Comparison of ENCODE assay signal across 9 cellular contexts in genomic region chr19:11196406-11197287, GRCh38. TPM values are rescaled to one million over a fixed set of nuclear protein-coding genes. Genes with fewer than 3 reads are reported as not detected.
DNase-seq lines count a peak whose midpoint lies in the region; ATAC-seq, FAIRE-seq and TF ChIP-seq lines count a peak whose summit lies in the region.
"Had no signal": no experiment of that assay in that cellular context is flagged by ENCODE, and none has a peak within 500 bp of the region (broad histone marks: within the 10 kb centered on the region; RNA-seq: fewer than 3 reads in every experiment).

No MANE protein-coding gene starts in this region.

- H3K36me3 Mint-ChIP-seq in CD8-positive, alpha-beta T cell: no peaks in the 10 kb centered on the region
- no peaks in the 10 kb centered on the region for H3K36me3 Mint-ChIP-seq in stimulated activated naive CD8-positive, alpha-beta T cell treated with anti-CD3 and anti-CD28 coated beads, Interleukin-15, Interleukin-2, amounts not matched to agents 100 ng/mL and 50 ng/mL, for 24 hours (ENCODE audit: low read depth)

- no peaks in the 10 kb centered on the region for H3K9me3 Mint-ChIP-seq in CD8-positive, alpha-beta T cell
- no peaks in the 10 kb centered on the region for H3K9me3 Mint-ChIP-seq in stimulated activated naive CD8-positive, alpha-beta T cell treated with anti-CD3 and anti-CD28 coated beads, Interleukin-15, Interleukin-2, amounts not matched to agents 100 ng/mL and 50 ng/mL, for 24 hours

- no peak for FAIRE-seq in GM12892 (lab: Jason Lieb, UNC)

- H3K4me2 ChIP-seq in IMR-90 (ENCODE audit: low read depth, low read length): peak overlapping the region; percentile 91

- peak overlapping the region; percentile 89 for H4K91ac ChIP-seq in IMR-90 (ENCODE audit: insufficient read depth, low read depth, low read length)

- H3K14ac ChIP-seq in IMR-90 (replicated peaks; ENCODE audit: low read depth, low read length): peak overlapping the region; percentile 99

- WGBS in IMR-90 (ENCODE audit: extremely low coverage in 2 of 2, insufficient read length in 1 of 2), 2 experiments: 2% methylated on average over 11 of the region's 47 CpGs; no CpG with 5 or more reads in 1 of the 2 experiments
- WGBS in body of pancreas, 2 donors: 15 to 23% methylated on average over 29 to 47 of the region's 47 CpGs

- CTCF ChIA-PET in CD8-positive, alpha-beta T cell (lab: Charles Lee): no interaction called here
- CTCF ChIA-PET in IMR-90 (lab: Yijun Ruan, JAX): no interaction called here

- H2BK120ac ChIP-seq in IMR-90 (ENCODE audit: low read depth, low read length): peak overlapping the region; percentile 89

- no peaks in the 10 kb centered on the region for H3K36me3 ChIP-seq in CD8-positive, alpha-beta T cell (ENCODE audit: insufficient read depth, low read length)
- H3K36me3 ChIP-seq in IMR-90 (ENCODE audit: control insufficient read depth, insufficient read depth, low read length): peaks cover 36% of the 10 kb centered on the region
- peaks cover 0 to 13% of the 10 kb centered on the region in 2 donors for H3K36me3 ChIP-seq in body of pancreas (replicated peaks in 1 of 2; ENCODE audit: insufficient read depth in 1 of 2, low read depth in 2 of 2)

- peak overlapping the region; percentile 98 for H2AK9ac ChIP-seq in IMR-90 (replicated peaks; ENCODE audit: low read depth, low read length, poor library complexity)

- peak overlapping the region; percentile 99 for H3K23ac ChIP-seq in IMR-90 (ENCODE audit: low read depth, low read length)

- peaks cover 6% of the 10 kb centered on the region for H3K4me1 ChIP-seq in CD8-positive, alpha-beta T cell (ENCODE audit: insufficient read depth, low read length)
- H3K4me1 ChIP-seq in IMR-90 (ENCODE audit: control insufficient read depth, insufficient read depth, low read length) (peaks cover 16% of the 10 kb centered on the region), body of pancreas (peaks cover 45% of the 10 kb centered on the region)

- peak overlapping the region; percentile 46 for H3K4me3 ChIP-seq in CD8-positive, alpha-beta T cell (ENCODE audit: low read depth, low read length)
- H3K4me3 ChIP-seq in IMR-90 (ENCODE audit: insufficient read depth, low read depth, low read length): peak overlapping the region; percentile 99
- H3K4me3 ChIP-seq in body of pancreas: peak overlapping the region; percentile 34 to 68

- peak overlapping the region; percentile 100 for H3K9ac ChIP-seq in IMR-90 (ENCODE audit: low read depth, low read length)

- in situ Hi-C loops in IMR-90 (cut with MboI; ENCODE audit: low sequenced_read_pairs): no loop called here

- intact Hi-C loops in CD8-positive, alpha-beta T cell (cut with DNase I, micrococcal nuclease): loop anchor here in 1 of 2 experiments (5.0 kb wide), 1 partner anchor 39 kb away; the partner anchor contains the start of gene SPC24
- intact Hi-C loops in IMR-90 (cut with micrococcal nuclease) (no loop called here), body of pancreas (cut with DNase I) (no loop called here)

- H2AFZ ChIP-seq in IMR-90 (replicated peaks; ENCODE audit: low read length, poor library complexity): peak overlapping the region; percentile 88

- no peak overlapping the region for H3K27ac Mint-ChIP-seq in CD8-positive, alpha-beta T cell
- H3K27ac Mint-ChIP-seq in stimulated activated naive CD8-positive, alpha-beta T cell treated with anti-CD3 and anti-CD28 coated beads, Interleukin-15, Interleukin-2, amounts not matched to agents 100 ng/mL and 50 ng/mL, for 24 hours: no peak overlapping the region

- peaks cover 20 to 55% of the 10 kb centered on the region in 2 experiments for H3K79me1 ChIP-seq in IMR-90 (ENCODE audit: low read depth in 1 of 2, low read length in 2 of 2)

- peaks cover 11% of the 10 kb centered on the region; the same call in 1 of the 2 replicates for H4K20me1 ChIP-seq in IMR-90 (ENCODE audit: insufficient read depth, low read length)

- peak overlapping the region; percentile 91 for H2BK5ac ChIP-seq in IMR-90 (ENCODE audit: low read depth, low read length, poor library complexity, severe bottlenecking)

- dilution Hi-C loops in IMR-90 (cut with HindIII; ENCODE audit: low sequenced_read_pairs, unreplicated experiment): no loop called here

- H3K27me3 ChIP-seq in CD8-positive, alpha-beta T cell (ENCODE audit: insufficient read depth, low read length): peaks cover 5% of the 10 kb centered on the region
- no peaks in the 10 kb centered on the region for H3K27me3 ChIP-seq in IMR-90 (ENCODE audit: control insufficient read depth, insufficient read depth, low read length)
- H3K27me3 ChIP-seq in body of pancreas: no peaks in the 10 kb centered on the region

- no peak for ATAC-seq in CD8-positive, alpha-beta T cell
- ATAC-seq in IMR-90 (ENCODE audit: low read depth): peak; percentile 50
- ATAC-seq in body of pancreas: peak; percentile 20
- ATAC-seq in GM21717 (IDR thresholded peaks at IDR 0.05; ENCODE audit: unreplicated experiment): no peak

- peak overlapping the region; percentile 93 for H3K56ac ChIP-seq in IMR-90 (ENCODE audit: extremely low read depth, insufficient read depth, low read length)

- peak overlapping the region; percentile 66; the same call in 2 of the 3 replicates for H2BK15ac ChIP-seq in IMR-90 (ENCODE audit: low read depth, low read length)

- peak; percentile 18; the same call in 1 of the 2 replicates for TF ChIP-seq POLR2A in IMR-90 (IDR thresholded peaks at IDR 0.05; ENCODE audit: low read depth, low read length)
- no peak for TF ChIP-seq POLR2A in body of pancreas (IDR thresholded peaks at IDR 0.05)
- TF ChIP-seq POLR2A in GM12892 (IDR thresholded peaks at IDR 0.05; ENCODE audit: low read depth, low read length): no peak

- DNase-seq in CD8-positive, alpha-beta T cell: no peak
- DNase-seq in IMR-90 (peak; percentile 28), body of pancreas (peak; percentile 28 to 54 (median 48)), islet precursor cell (peak; percentile 72), GM12892 (ENCODE audit: insufficient read length) (no peak), NCI-H1930 (lab: John Stamatoyannopoulos, UW) (no peak)

- BruUV-seq in IMR-90 (replicated peaks; lab: Mats Ljungman, UMichigan): no TSS peak

- peak overlapping the region; percentile 62 for H4K5ac ChIP-seq in IMR-90 (ENCODE audit: low read depth, low read length)

- no peak overlapping the region for H3K27ac ChIP-seq in CD8-positive, alpha-beta T cell (ENCODE audit: low read depth, low read length)
- H3K27ac ChIP-seq in IMR-90 (ENCODE audit: insufficient read depth, low read length): peak overlapping the region; percentile 98
- peak overlapping the region; percentile 86 to 91 (median 87) for H3K27ac ChIP-seq in body of pancreas

- H3K4ac ChIP-seq in IMR-90 (ENCODE audit: low read depth, low read length): peak overlapping the region; percentile 94

- H3K4me3 Mint-ChIP-seq in CD8-positive, alpha-beta T cell: peak overlapping the region; percentile 73
- H3K4me3 Mint-ChIP-seq in stimulated activated naive CD8-positive, alpha-beta T cell treated with anti-CD3 and anti-CD28 coated beads, Interleukin-15, Interleukin-2, amounts not matched to agents 100 ng/mL and 50 ng/mL, for 24 hours: peak overlapping the region; percentile 54

- TF ChIP-seq RAD21 in IMR-90 (IDR thresholded peaks at IDR 0.05; ENCODE audit: low read length): no peak

- H3K9me1 ChIP-seq in IMR-90 (ENCODE audit: insufficient read depth, low read length): peaks cover 7% of the 10 kb centered on the region

- peaks cover 9% of the 10 kb centered on the region for H3K27me3 Mint-ChIP-seq in CD8-positive, alpha-beta T cell (ENCODE audit: low read depth)
- peaks cover 15% of the 10 kb centered on the region for H3K27me3 Mint-ChIP-seq in stimulated activated naive CD8-positive, alpha-beta T cell treated with anti-CD3 and anti-CD28 coated beads, Interleukin-15, Interleukin-2, amounts not matched to agents 100 ng/mL and 50 ng/mL, for 24 hours

- peak overlapping the region; percentile 92 to 97 for H4K8ac ChIP-seq in IMR-90 (ENCODE audit: low read depth in 2 of 2, low read length in 2 of 2)

- no peak for TF ChIP-seq CTCF in CD8-positive, alpha-beta T cell (IDR thresholded peaks at IDR 0.05)
- TF ChIP-seq CTCF in IMR-90 (conservative IDR thresholded peaks at IDR 0.05; ENCODE audit: low read depth, low read length) (no peak), body of pancreas (IDR thresholded peaks at IDR 0.05) (no peak)

- POLR2A ChIA-PET in CD8-positive, alpha-beta T cell (lab: Charles Lee): interaction anchor here (0.6 kb wide), 1 partner anchor 85 kb away, joined by 3 read pairs; no protein-coding TSS in a partner anchor
- POLR2A ChIA-PET in IMR-90 (lab: Charles Lee; ENCODE audit: unreplicated experiment): no interaction called here

- peak overlapping the region; percentile 89 for H3K18ac ChIP-seq in IMR-90 (ENCODE audit: low read depth, low read length)

- peak overlapping the region; percentile 99 for H2AK5ac ChIP-seq in IMR-90 (ENCODE audit: low read depth, low read length)

- peaks cover 10% of the 10 kb centered on the region for H3K4me1 Mint-ChIP-seq in CD8-positive, alpha-beta T cell (ENCODE audit: low read depth)
- peaks cover 3% of the 10 kb centered on the region for H3K4me1 Mint-ChIP-seq in stimulated activated naive CD8-positive, alpha-beta T cell treated with anti-CD3 and anti-CD28 coated beads, Interleukin-15, Interleukin-2, amounts not matched to agents 100 ng/mL and 50 ng/mL, for 24 hours (ENCODE audit: low read depth)

- H2BK20ac ChIP-seq in IMR-90 (ENCODE audit: low read depth, low read length): peak overlapping the region; percentile 27; the same call in 1 of the 2 replicates

- H3K9me3 ChIP-seq in CD8-positive, alpha-beta T cell (ENCODE audit: low read length): no peaks in the 10 kb centered on the region
- H3K9me3 ChIP-seq in IMR-90 (ENCODE audit: control insufficient read depth, insufficient read depth, low read length) (no peaks in the 10 kb centered on the region), body of pancreas (no peaks in the 10 kb centered on the region)

RNA-seq across cellular contexts. Expression of gene KANK2, which starts 0.7 kb away (rescaled TPM):
- under 1 TPM in 1 of 2 experiments, not detected in 1; 0.22 TPM for total RNA-seq in CD8-positive, alpha-beta T cell
- total RNA-seq in IMR-90 (2012; rRNA removed): 104 and 126 TPM in 2 replicates
- 156 and 176 TPM in 2 replicates for polyA plus RNA-seq in IMR-90 (2012; rRNA removed)
- polyA plus RNA-seq in IMR-90 (2012; cell fraction: cytosol; rRNA removed): 95.0 and 131 TPM in 2 replicates
- polyA plus RNA-seq in IMR-90 (2012; cell fraction: nucleus; rRNA removed; ENCODE audit: low replicate concordance): 95.7 and 185 TPM in 2 replicates
- total RNA-seq in body of pancreas: 100 to 1,000 TPM; 133 to 165 TPM
- 12.1 TPM for polyA plus RNA-seq in GM12892 (2012; ENCODE audit: missing spikeins)

RNA-seq across cellular contexts. Expression of gene SPC24, which starts 41.1 kb away (rescaled TPM):
- total RNA-seq in CD8-positive, alpha-beta T cell: under 1 TPM; 0.79 to 0.86 TPM
- 68.3 and 97.5 TPM in 2 replicates for total RNA-seq in IMR-90 (2012; rRNA removed)
- 11.7 and 12.2 TPM in 2 replicates for polyA plus RNA-seq in IMR-90 (2012; rRNA removed)
- polyA plus RNA-seq in IMR-90 (2012; cell fraction: cytosol; rRNA removed): 12.4 and 24.6 TPM in 2 replicates
- 10.7 and 11.4 TPM in 2 replicates for polyA plus RNA-seq in IMR-90 (2012; cell fraction: nucleus; rRNA removed; ENCODE audit: low replicate concordance)
- 1 to 10 TPM; 1.8 to 6.9 TPM for total RNA-seq in body of pancreas
- 20.6 TPM for polyA plus RNA-seq in GM12892 (2012; ENCODE audit: missing spikeins)

RNA-seq across cellular contexts. Expression of gene ANGPTL8, which starts 42.8 kb away (rescaled TPM):
- not detected for total RNA-seq in CD8-positive, alpha-beta T cell
- total RNA-seq in IMR-90 (2012; rRNA removed): not detected in 2 replicates
- polyA plus RNA-seq in IMR-90 (2012; rRNA removed): not detected in 2 replicates
- polyA plus RNA-seq in IMR-90 (2012; cell fraction: cytosol; rRNA removed): 0.09 TPM in 1 of 2 replicates, not detected in the other
- polyA plus RNA-seq in IMR-90 (2012; cell fraction: nucleus; rRNA removed; ENCODE audit: low replicate concordance): 0.34 and 0.60 TPM in 2 replicates
- total RNA-seq in body of pancreas: not detected
- polyA plus RNA-seq in GM12892 (2012; ENCODE audit: missing spikeins): not detected
- total RNA-seq: NCI-H460 had no signal

Comparison
In these comparisons a context has a peak if more than half of its experiments do, and no peak if none do; other contexts are left out.
1. ATAC-seq: peak in IMR-90 (single experiment) and body of pancreas (single experiment); none in CD8-positive, alpha-beta T cell (single experiment) and GM21717 (single experiment).
2. DNase-seq: peak in IMR-90 (single experiment), body of pancreas (4 of 4) and islet precursor cell (single experiment); none in CD8-positive, alpha-beta T cell (0 of 7), GM12892 (single experiment) and NCI-H1930 (0 of 2).
3. H3K4me3 ChIP-seq: peak in every context shown above with its lines; median percentile 99 in IMR-90; 51 in body of pancreas; 46 in CD8-positive, alpha-beta T cell.
4. RNA of gene KANK2, which starts 0.7 kb away (total RNA-seq): 133 to 165 TPM in body of pancreas and 104 to 126 TPM in IMR-90; 0.22 TPM in CD8-positive, alpha-beta T cell; every median in the first group is over 10 times any median in the second.